ENCODE assay signal across 7 cellular contexts in genomic region chr20:41447026-41447425, GRCh38.
"Had no signal": no experiment of that assay in that cellular context is flagged by ENCODE, and none has a peak within 500 bp of the region (broad histone marks: within the 10 kb centered on the region; RNA-seq: fewer than 3 reads in every experiment).

No MANE protein-coding gene starts in this region.

- H3K4me1 Mint-ChIP-seq: GM23338 had no signal

- H3K27ac Mint-ChIP-seq: GM23338, HFFc6 had no signal

- DNase-seq: H7, HFFc6, IMR-90 had no signal

- H3K4me3 Mint-ChIP-seq: GM23338, HFFc6 had no signal

- H3K9me3 Mint-ChIP-seq: GM23338, HFFc6 had no signal

- H3K9me3 ChIP-seq: HAP-1 had no signal

- ATAC-seq: GM23338, HCT116, K562 had no signal

- H3K4me1 ChIP-seq: HAP-1 had no signal

- H3K4me3 ChIP-seq: GM23338, HAP-1, K562 had no signal
